1 cellular context compared by ENCODE assay signal in genomic region chr9:130328349-130328801, GRCh38.
TF ChIP-seq lines count a peak whose summit lies in the region.

No MANE protein-coding gene starts in this region.

TF ChIP-seq in HCT116, 20 proteins besides CTCF, POLR2A, EP300 and RAD21 (continued from another document):
- TF ChIP-seq REST (IDR thresholded peaks at IDR 0.05; ENCODE audit: low read depth) (no peak), POLR2AphosphoS5 (IDR thresholded peaks at IDR 0.05; ENCODE audit: low read depth, low read length) (no peak), EZH2phosphoT487 (IDR thresholded peaks at IDR 0.05; ENCODE audit: borderline replicate concordance) (no peak), EGR1 (IDR thresholded peaks at IDR 0.05; ENCODE audit: low read depth) (no peak), JUND (IDR thresholded peaks at IDR 0.05) (no peak), TCF7L2 (IDR thresholded peaks at IDR 0.05; ENCODE audit: borderline replicate concordance, extremely low read depth, insufficient read depth, insufficient read length) (no peak), CEBPB (IDR thresholded peaks at IDR 0.05; ENCODE audit: low read depth) (no peak)
TF ChIP-seq in HCT116: peak in this region for 0.
